ENCODE assay signal across 27 cellular contexts in the genomic region with DNA sequence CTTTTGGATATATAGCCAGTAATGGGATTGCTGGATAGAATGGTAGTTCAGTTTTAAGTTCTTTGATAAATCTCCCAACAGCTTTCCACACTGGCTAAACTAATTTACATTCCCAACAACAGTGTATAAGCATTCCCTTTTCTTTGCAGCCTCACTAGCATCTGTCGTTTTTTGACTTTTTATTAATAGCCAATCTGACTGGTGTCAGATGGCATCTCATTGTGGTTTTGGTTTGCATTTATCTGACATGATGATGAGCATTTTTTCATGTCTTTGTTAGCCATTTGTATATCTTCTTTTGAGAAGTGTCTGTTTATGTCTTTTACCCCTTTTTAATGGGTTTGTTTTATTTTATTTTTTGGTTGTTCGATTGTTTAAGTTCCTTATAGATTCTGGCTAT.
"Had no signal": no experiment of that assay in that cellular context is flagged by ENCODE, and none has a peak within 500 bp of the region (broad histone marks: within the 10 kb centered on the region; RNA-seq: fewer than 3 reads in every experiment).

No MANE protein-coding gene starts in this region.

- FAIRE-seq: bronchial epithelial cell had no signal

- H3K4me3 ChIP-seq: esophagus muscularis mucosa, gastrocnemius medialis, heart right ventricle had no signal

- H3K36me3 ChIP-seq: brain microvascular endothelial cell, esophagus muscularis mucosa, gastrocnemius medialis had no signal

- H3K27ac ChIP-seq: brain microvascular endothelial cell, esophagus muscularis mucosa, foreskin keratinocyte, gastrocnemius medialis, heart right ventricle had no signal

- H3K27me3 ChIP-seq: brain microvascular endothelial cell, esophagus muscularis mucosa, foreskin keratinocyte, gastrocnemius medialis, heart right ventricle had no signal

- H3K4me1 ChIP-seq: esophagus muscularis mucosa, gastrocnemius medialis, heart right ventricle had no signal

- DNase-seq: activated CD4-positive, alpha-beta memory T cell treated with anti-CD3 and anti-CD28 coated beads for 36 hours; activated CD4-positive, alpha-beta T cell treated with anti-CD3 and anti-CD28 coated beads for 36 hours; activated CD4-positive, alpha-beta T cell treated with anti-CD3 and anti-CD28 coated beads, Interleukin-2, amount 10 ng/mL, durations not matched to agents 24 days and 14 days; activated CD4-positive, CD25-positive, alpha-beta regulatory T cell; activated CD4-positive, CD25-positive, alpha-beta regulatory T cell treated with anti-CD3 and anti-CD28 coated beads, Interleukin-2, amount 50 U/mL, for 72 hours; activated CD8-positive, alpha-beta memory T cell treated with anti-CD3 and anti-CD28 coated beads, Interleukin-2, amount 10 ng/mL, durations not matched to agents 7 days and 5 days; activated CD8-positive, alpha-beta memory T cell treated with anti-CD3 and anti-CD28 coated beads, Interleukin-2, amount 50 U/mL, for 4 hours; activated CD8-positive, alpha-beta T cell treated with anti-CD3 and anti-CD28 coated beads, Interleukin-2, amount 10 ng/mL, durations not matched to agents 7 days and 5 days; activated effector memory CD4-positive, alpha-beta T cell treated with anti-CD3 and anti-CD28 coated beads, Interleukin-2, amount 50 U/mL, for 16 hours; activated naive CD4-positive, alpha-beta T cell treated with anti-CD3 and anti-CD28 coated beads, Interleukin-2, amount 50 U/mL, for 16 hours; activated T-cell treated with anti-CD3 and anti-CD28 coated beads, Interleukin-2, amount 50 U/mL, for 1 hour; activated T-cell treated with anti-CD3 and anti-CD28 coated beads, Interleukin-2, amount 50 U/mL, for 48 hours; amniotic stem cell; anterior cingulate cortex; brain microvascular endothelial cell; cortex of kidney; dermis blood vessel endothelial cell; effector CD4-positive, alpha-beta T cell; effector memory CD8-positive, alpha-beta T cell; erythroblast; foreskin keratinocyte; gastrocnemius medialis; glutamatergic neuron; heart right ventricle; T-helper 2 cell had no signal

- ATAC-seq: activated CD4-positive, alpha-beta T cell treated with anti-CD3 and anti-CD28 coated beads for 36 hours; activated CD8-positive, alpha-beta memory T cell treated with anti-CD3 and anti-CD28 coated beads, Interleukin-2, amount 10 ng/mL, durations not matched to agents 7 days and 5 days; activated CD8-positive, alpha-beta T cell treated with anti-CD3 and anti-CD28 coated beads, Interleukin-2, amount 10 ng/mL, durations not matched to agents 7 days and 5 days; effector memory CD8-positive, alpha-beta T cell; foreskin keratinocyte; gastrocnemius medialis; heart right ventricle had no signal

- H3K9me3 ChIP-seq: esophagus muscularis mucosa, gastrocnemius medialis had no signal
